ENCODE assay signal across 11 cellular contexts in genomic region chr6:33206027-33206863, GRCh38. TPM values are rescaled to one million over a fixed set of nuclear protein-coding genes. Genes with fewer than 3 reads are reported as not detected.
DNase-seq lines count a peak whose midpoint lies in the region; ATAC-seq and TF ChIP-seq lines count a peak whose summit lies in the region.
"Had no signal": no experiment of that assay in that cellular context is flagged by ENCODE, and none has a peak within 500 bp of the region (broad histone marks: within the 10 kb centered on the region; RNA-seq: fewer than 3 reads in every experiment).

No MANE protein-coding gene starts in this region.

- no peak for TF ChIP-seq CTCF in Calu3 (IDR thresholded peaks at IDR 0.05; ENCODE audit: unreplicated experiment)
- TF ChIP-seq CTCF in brain (conservative IDR thresholded peaks at IDR 0.05) = no peak
- TF ChIP-seq CTCF in nephron progenitor cell (IDR thresholded peaks at IDR 0.05) = no peak
- TF ChIP-seq CTCF in esophagus squamous epithelium (IDR thresholded peaks at IDR 0.05) = no peak

- no TSS peak for BruUV-seq in Calu3 (replicated peaks; lab: Mats Ljungman, UMichigan)

- H3K9me3 Mint-ChIP-seq in Calu3 (ENCODE audit: low read depth, unreplicated experiment) = no peaks in the 10 kb centered on the region
- H3K9me3 Mint-ChIP-seq in brain = no peaks in the 10 kb centered on the region
- no peaks in the 10 kb centered on the region for H3K9me3 Mint-ChIP-seq in nephron progenitor cell

- peak overlapping the region in 2 of 4 donors; percentile 91 to 96 for H3K27ac ChIP-seq in esophagus squamous epithelium
- H3K27ac ChIP-seq: cardiac muscle cell, suprapubic skin had no signal

- no peaks in the 10 kb centered on the region for H3K9me3 ChIP-seq in MG63
- no peaks in the 10 kb centered on the region for H3K9me3 ChIP-seq in esophagus squamous epithelium
- H3K9me3 ChIP-seq: suprapubic skin had no signal

- no peaks in the 10 kb centered on the region for H3K27me3 Mint-ChIP-seq in Calu3 (ENCODE audit: unreplicated experiment)
- H3K27me3 Mint-ChIP-seq in brain = peaks cover under 1% of the 10 kb centered on the region
- peaks cover 28% of the 10 kb centered on the region for H3K27me3 Mint-ChIP-seq in nephron progenitor cell (ENCODE audit: low read depth, poor library complexity)

- peak overlapping the region; percentile 98 for H3K4me3 ChIP-seq in MG63
- no peak overlapping the region for H3K4me3 ChIP-seq in esophagus squamous epithelium

- TF ChIP-seq POLR2A in esophagus squamous epithelium (IDR thresholded peaks at IDR 0.05) = no peak

- peaks cover 72% of the 10 kb centered on the region for H3K36me3 ChIP-seq in MG63
- peaks cover 14 to 42% (median 17%) of the 10 kb centered on the region in 3 donors for H3K36me3 ChIP-seq in esophagus squamous epithelium

- H3K4me1 ChIP-seq in esophagus squamous epithelium = peaks cover 37 to 81% (median 43%) of the 10 kb centered on the region in 3 donors

- CTCF ChIA-PET in Calu3 (lab: Charles Lee) = interaction anchor here (0.6 to 1.0 kb wide), 3 partner anchors 14 to 220 kb away, joined by 3 to 7 read pairs (median 4); no protein-coding TSS in a partner anchor

- 80 to 83% methylated on average over 2 to 3 of the region's 3 CpGs for WGBS in esophagus squamous epithelium, 2 donors

- H3K4me1 Mint-ChIP-seq in Calu3 (ENCODE audit: low read depth, unreplicated experiment) (peaks cover 63% of the 10 kb centered on the region), brain (peaks cover 83% of the 10 kb centered on the region), nephron progenitor cell (peaks cover 77% of the 10 kb centered on the region)

- intact Hi-C loops in Calu3 (cut with micrococcal nuclease; ENCODE audit: unreplicated experiment) = loop anchor here (5.0 kb wide), 1 partner anchor 41 kb away; no protein-coding TSS in a partner anchor
- intact Hi-C loops in esophagus squamous epithelium (cut with DNase I) = no loop called here
- intact Hi-C loops in sciatic nerve (cut with DNase I) = no loop called here

- H3K27ac Mint-ChIP-seq in Calu3 (ENCODE audit: unreplicated experiment) (peak overlapping the region; percentile 81), brain (peak overlapping the region; percentile 88 to 99 (median 95)), nephron progenitor cell (no peak overlapping the region)

- H3K4me3 Mint-ChIP-seq in Calu3 (ENCODE audit: low read depth, unreplicated experiment) (peak overlapping the region; percentile 97), brain (peak overlapping the region; percentile 89 to 100 (median 99)), nephron progenitor cell (peak overlapping the region; percentile 90)

- DNase-seq in Calu3 (no peak), MG63 (no peak), nephron progenitor cell (no peak), epidermal melanocyte (ENCODE audit: insufficient read length, low spot score) (no peak), medulla oblongata (ENCODE audit: extremely low spot score) (no peak), esophagus squamous epithelium (lab: John Stamatoyannopoulos, UW) (no peak), sciatic nerve (ENCODE audit: low spot score) (no peak)
- DNase-seq: KG1 had no signal

- H3K36me3 Mint-ChIP-seq in Calu3 (ENCODE audit: insufficient read depth, unreplicated experiment) (peaks cover 79% of the 10 kb centered on the region), brain (peaks cover 34% of the 10 kb centered on the region), nephron progenitor cell (ENCODE audit: low read depth) (peaks cover 34% of the 10 kb centered on the region)

- no peak for ATAC-seq in sciatic nerve

- H3K27me3 ChIP-seq in MG63 (no peaks in the 10 kb centered on the region), esophagus squamous epithelium (no peaks in the 10 kb centered on the region)
- H3K27me3 ChIP-seq: cardiac muscle cell, suprapubic skin had no signal

RNA-seq across cellular contexts. Expression of gene HSD17B8, which starts 1.8 kb away (rescaled TPM):
- 40.4 and 41.7 TPM in 2 replicates for total RNA-seq in Calu3 (2022)
- not detected in 2 replicates for total RNA-seq in MG63 (2014; rRNA removed; shearing (Covaris generic); ENCODE audit: low replicate concordance)
- 23.3 TPM for polyA plus RNA-seq in brain (ENCODE audit: insufficient read depth, low read depth, low replicate concordance)
- 10 to 100 TPM; 15.1 to 42.5 (median 26.3) TPM for total RNA-seq in esophagus squamous epithelium
- total RNA-seq in sciatic nerve = 12.7 TPM

RNA-seq across cellular contexts. Expression of gene RING1, which starts 2.1 kb away (rescaled TPM):
- total RNA-seq in Calu3 (2022) = 53.9 and 58.9 TPM in 2 replicates
- total RNA-seq in MG63 (2014; rRNA removed; shearing (Covaris generic); ENCODE audit: low replicate concordance) = 77.7 and 171 TPM in 2 replicates
- 78.8 TPM for polyA plus RNA-seq in brain (ENCODE audit: insufficient read depth, low read depth, low replicate concordance)
- 10 to 100 TPM; 10.9 to 20.6 (median 13.9) TPM for total RNA-seq in esophagus squamous epithelium
- 39.5 TPM for total RNA-seq in sciatic nerve

RNA-seq across cellular contexts. Expression of gene SLC39A7, which starts 5.6 kb away (rescaled TPM):
- total RNA-seq in Calu3 (2022) (188 and 201 TPM in 2 replicates), esophagus squamous epithelium (10 to 100 TPM; 43.1 to 72.4 (median 62.4) TPM), sciatic nerve (65.3 TPM)
- 397 and 459 TPM in 2 replicates for total RNA-seq in MG63 (2014; rRNA removed; shearing (Covaris generic); ENCODE audit: low replicate concordance)
- 114 TPM for polyA plus RNA-seq in brain (ENCODE audit: insufficient read depth, low read depth, low replicate concordance)

RNA-seq across cellular contexts. Expression of gene RXRB, which starts 5.8 kb away (rescaled TPM):
- total RNA-seq in Calu3 (2022) (78.2 and 78.3 TPM in 2 replicates), esophagus squamous epithelium (10 to 100 TPM; 13.9 to 26.7 (median 16.7) TPM), sciatic nerve (54.0 TPM)
- 43.6 and 58.8 TPM in 2 replicates for total RNA-seq in MG63 (2014; rRNA removed; shearing (Covaris generic); ENCODE audit: low replicate concordance)
- polyA plus RNA-seq in brain (ENCODE audit: insufficient read depth, low read depth, low replicate concordance) = 63.3 TPM

RNA-seq across cellular contexts. Expression of gene COL11A2, which starts 14.0 kb away (rescaled TPM):
- total RNA-seq in Calu3 (2022) = 1.8 TPM in 2 replicates
- total RNA-seq in MG63 (2014; rRNA removed; shearing (Covaris generic); ENCODE audit: low replicate concordance) = 0.99 and 2.6 TPM in 2 replicates
- 1.2 TPM for polyA plus RNA-seq in brain (ENCODE audit: insufficient read depth, low read depth, low replicate concordance)
- total RNA-seq in esophagus squamous epithelium = under 1 TPM; 0.23 to 0.61 (median 0.41) TPM
- total RNA-seq in sciatic nerve = 5.6 TPM

Comparison
In these comparisons a context has a peak if more than half of its experiments do, and no peak if none do; other contexts are left out.
1. RNA of gene HSD17B8, which starts 1.8 kb away (total RNA-seq): 40.4 to 41.7 TPM in Calu3, 15.1 to 42.5 TPM in esophagus squamous epithelium and 12.7 TPM in sciatic nerve (single experiment); not detected in MG63; every median in the first group is over 10 times any median in the second.
2. Peak in every context shown above with its lines, with median percentiles within 50 percentile points of each other: H3K4me3 Mint-ChIP-seq.